ENCODE assay signal across 16 cellular contexts in genomic region chr22:17332109-17332508, GRCh38. TPM values are rescaled to one million over a fixed set of nuclear protein-coding genes. Genes with fewer than 3 reads are reported as not detected.
A peak's percentile ranks its signal among the peaks of the same experiment; 100 is the strongest.
DNase-seq lines count a peak whose midpoint lies in the region; ATAC-seq and TF ChIP-seq lines count a peak whose summit lies in the region.
"Had no signal": no experiment of that assay in that cellular context is flagged by ENCODE, and none has a peak within 500 bp of the region (broad histone marks: within the 10 kb centered on the region; RNA-seq: fewer than 3 reads in every experiment).

No MANE protein-coding gene starts in this region.

- no peaks in the 10 kb centered on the region for H3K36me3 Mint-ChIP-seq in activated naive CD4-positive, alpha-beta T cell treated with anti-CD3 and anti-CD28 coated beads, Interleukin-2, amount 50 U/mL, for 24 hours
- H3K36me3 Mint-ChIP-seq in activated naive CD4-positive, alpha-beta T cell treated with anti-CD3 and anti-CD28 coated beads, Interleukin-2, amount 10 ng/mL, durations not matched to agents 7 days and 5 days: no peaks in the 10 kb centered on the region
- H3K36me3 Mint-ChIP-seq in chondrocyte (ENCODE audit: low read depth): no peaks in the 10 kb centered on the region
- H3K36me3 Mint-ChIP-seq in neural progenitor cell: no peaks in the 10 kb centered on the region

- no peak overlapping the region for H3K27ac ChIP-seq in HEK293 (ENCODE audit: extremely low read depth, low read depth, low read length)
- no peak overlapping the region for H3K27ac ChIP-seq in neural progenitor cell
- H3K27ac ChIP-seq: 22Rv1, A549, C4-2B had no signal

- ATAC-seq in HG02973 (IDR thresholded peaks at IDR 0.05; ENCODE audit: unreplicated experiment): no peak
- ATAC-seq: A549 had no signal

- H3K4me1 ChIP-seq in HEK293 (ENCODE audit: control insufficient read depth, insufficient read depth, low read length) (no peaks in the 10 kb centered on the region), neural progenitor cell (peaks cover 4% of the 10 kb centered on the region)
- H3K4me1 ChIP-seq: A549, Caco-2 had no signal

- intact Hi-C loops in posterior cingulate gyrus (cut with DNase I): no loop called here

- TF ChIP-seq CTCF in HEK293 (tag by site-specific recombination; IDR thresholded peaks at IDR 0.05) (no peak), chondrocyte (IDR thresholded peaks at IDR 0.05) (no peak), neural progenitor cell (IDR thresholded peaks at IDR 0.05) (no peak)

- DNase-seq in activated naive CD4-positive, alpha-beta T cell treated with anti-CD3 and anti-CD28 coated beads, Interleukin-2, amount 10 ng/mL, durations not matched to agents 7 days and 5 days: no peak
- DNase-seq in chondrocyte (ENCODE audit: low spot score): peak; percentile 43
- no peak for DNase-seq in neural progenitor cell (ENCODE audit: low spot score)
- DNase-seq in SKM-1 treated with dmso at 0.1 percent for 144 hours (lab: John Stamatoyannopoulos, UW; ENCODE audit: unreplicated experiment): no peak
- DNase-seq in posterior cingulate gyrus: no peak
- DNase-seq: AML-193; Caco-2; CD4-positive, alpha-beta T cell; GDM1; H9 had no signal

- H3K27ac Mint-ChIP-seq in activated naive CD4-positive, alpha-beta T cell treated with anti-CD3 and anti-CD28 coated beads, Interleukin-2, amount 50 U/mL, for 24 hours: peak overlapping the region; percentile 51
- no peak overlapping the region for H3K27ac Mint-ChIP-seq in activated naive CD4-positive, alpha-beta T cell treated with anti-CD3 and anti-CD28 coated beads, Interleukin-2, amount 10 ng/mL, durations not matched to agents 7 days and 5 days
- H3K27ac Mint-ChIP-seq in chondrocyte (ENCODE audit: unreplicated experiment) (no peak overlapping the region), neural progenitor cell (no peak overlapping the region)
- H3K27ac Mint-ChIP-seq: CD4-positive, alpha-beta T cell had no signal

- no peaks in the 10 kb centered on the region for H3K27me3 ChIP-seq in neural progenitor cell

- no peaks in the 10 kb centered on the region for H3K9me3 Mint-ChIP-seq in activated naive CD4-positive, alpha-beta T cell treated with anti-CD3 and anti-CD28 coated beads, Interleukin-2, amount 50 U/mL, for 24 hours
- no peaks in the 10 kb centered on the region for H3K9me3 Mint-ChIP-seq in activated naive CD4-positive, alpha-beta T cell treated with anti-CD3 and anti-CD28 coated beads, Interleukin-2, amount 10 ng/mL, durations not matched to agents 7 days and 5 days
- no peaks in the 10 kb centered on the region for H3K9me3 Mint-ChIP-seq in chondrocyte (ENCODE audit: low read depth)
- no peaks in the 10 kb centered on the region for H3K9me3 Mint-ChIP-seq in neural progenitor cell
- H3K9me3 Mint-ChIP-seq: CD4-positive, alpha-beta T cell; H9 had no signal

- H4K20me1 ChIP-seq in neural progenitor cell (ENCODE audit: low read depth): no peaks in the 10 kb centered on the region

- H3K4me2 ChIP-seq in neural progenitor cell: no peak overlapping the region
- H3K4me2 ChIP-seq: A549 had no signal

- H3K9me3 ChIP-seq in HEK293 (ENCODE audit: control insufficient read depth, insufficient read depth, low read depth, low read length) (no peaks in the 10 kb centered on the region), neural progenitor cell (ENCODE audit: low read depth) (no peaks in the 10 kb centered on the region)
- H3K9me3 ChIP-seq: A549, Caco-2 had no signal

- H3K79me2 ChIP-seq in neural progenitor cell (ENCODE audit: low read depth): no peaks in the 10 kb centered on the region

- CTCF ChIA-PET in activated naive CD4-positive, alpha-beta T cell treated with anti-CD3 and anti-CD28 coated beads, Interleukin-2, amount 10 ng/mL, durations not matched to agents 7 days and 5 days (lab: Charles Lee): no interaction called here
- CTCF ChIA-PET in HEK293 (lab: Yijun Ruan, JAX): no interaction called here

- POLR2A ChIA-PET in HEK293 (lab: Yijun Ruan, JAX): no interaction called here

- H3K27me3 Mint-ChIP-seq in activated naive CD4-positive, alpha-beta T cell treated with anti-CD3 and anti-CD28 coated beads, Interleukin-2, amount 50 U/mL, for 24 hours: no peaks in the 10 kb centered on the region
- peaks cover 11% of the 10 kb centered on the region for H3K27me3 Mint-ChIP-seq in activated naive CD4-positive, alpha-beta T cell treated with anti-CD3 and anti-CD28 coated beads, Interleukin-2, amount 10 ng/mL, durations not matched to agents 7 days and 5 days
- peaks cover 5% of the 10 kb centered on the region for H3K27me3 Mint-ChIP-seq in chondrocyte (ENCODE audit: low read depth)
- H3K27me3 Mint-ChIP-seq in neural progenitor cell (ENCODE audit: insufficient read depth, low read depth): peaks cover 4% of the 10 kb centered on the region
- H3K27me3 Mint-ChIP-seq: CD4-positive, alpha-beta T cell had no signal

- no peaks in the 10 kb centered on the region for H3K4me1 Mint-ChIP-seq in activated naive CD4-positive, alpha-beta T cell treated with anti-CD3 and anti-CD28 coated beads, Interleukin-2, amount 50 U/mL, for 24 hours
- H3K4me1 Mint-ChIP-seq in activated naive CD4-positive, alpha-beta T cell treated with anti-CD3 and anti-CD28 coated beads, Interleukin-2, amount 10 ng/mL, durations not matched to agents 7 days and 5 days: no peaks in the 10 kb centered on the region
- no peaks in the 10 kb centered on the region for H3K4me1 Mint-ChIP-seq in chondrocyte (ENCODE audit: low read depth)
- H3K4me1 Mint-ChIP-seq in neural progenitor cell: peaks cover 6% of the 10 kb centered on the region

- no peak overlapping the region for H3K4me3 ChIP-seq in HEK293 (ENCODE audit: low read depth, low read length)
- H3K4me3 ChIP-seq in neural progenitor cell: no peak overlapping the region
- H3K4me3 ChIP-seq: A549 had no signal

- H3K4me3 Mint-ChIP-seq in activated naive CD4-positive, alpha-beta T cell treated with anti-CD3 and anti-CD28 coated beads, Interleukin-2, amount 50 U/mL, for 24 hours: no peak overlapping the region
- H3K4me3 Mint-ChIP-seq in activated naive CD4-positive, alpha-beta T cell treated with anti-CD3 and anti-CD28 coated beads, Interleukin-2, amount 10 ng/mL, durations not matched to agents 7 days and 5 days: no peak overlapping the region
- H3K4me3 Mint-ChIP-seq in chondrocyte (ENCODE audit: unreplicated experiment): no peak overlapping the region
- no peak overlapping the region for H3K4me3 Mint-ChIP-seq in neural progenitor cell
- H3K4me3 Mint-ChIP-seq: CD4-positive, alpha-beta T cell had no signal

- no peaks in the 10 kb centered on the region for H3F3A ChIP-seq in neural progenitor cell (ENCODE audit: low read depth)

- peak overlapping the region; percentile 87 for H2AFZ ChIP-seq in neural progenitor cell (replicated peaks)

- no peak overlapping the region for H3K9ac ChIP-seq in neural progenitor cell

- no peaks in the 10 kb centered on the region for H3K36me3 ChIP-seq in HEK293 (ENCODE audit: control insufficient read depth in 2 of 2, insufficient read depth in 1 of 2, low read length in 2 of 2)
- H3K36me3 ChIP-seq in neural progenitor cell: no peaks in the 10 kb centered on the region

TF ChIP-seq in HEK293, 187 proteins besides CTCF, POLR2A, EP300 and RAD21:
- TF ChIP-seq ZSCAN16 (tag by site-specific recombination; IDR thresholded peaks at IDR 0.05) (no peak), ZNF701 (tag by site-specific recombination; IDR thresholded peaks at IDR 0.05) (no peak), SP3 (tag by site-specific recombination; IDR thresholded peaks at IDR 0.05) (no peak)
- TF ChIP-seq, protein P1, sequence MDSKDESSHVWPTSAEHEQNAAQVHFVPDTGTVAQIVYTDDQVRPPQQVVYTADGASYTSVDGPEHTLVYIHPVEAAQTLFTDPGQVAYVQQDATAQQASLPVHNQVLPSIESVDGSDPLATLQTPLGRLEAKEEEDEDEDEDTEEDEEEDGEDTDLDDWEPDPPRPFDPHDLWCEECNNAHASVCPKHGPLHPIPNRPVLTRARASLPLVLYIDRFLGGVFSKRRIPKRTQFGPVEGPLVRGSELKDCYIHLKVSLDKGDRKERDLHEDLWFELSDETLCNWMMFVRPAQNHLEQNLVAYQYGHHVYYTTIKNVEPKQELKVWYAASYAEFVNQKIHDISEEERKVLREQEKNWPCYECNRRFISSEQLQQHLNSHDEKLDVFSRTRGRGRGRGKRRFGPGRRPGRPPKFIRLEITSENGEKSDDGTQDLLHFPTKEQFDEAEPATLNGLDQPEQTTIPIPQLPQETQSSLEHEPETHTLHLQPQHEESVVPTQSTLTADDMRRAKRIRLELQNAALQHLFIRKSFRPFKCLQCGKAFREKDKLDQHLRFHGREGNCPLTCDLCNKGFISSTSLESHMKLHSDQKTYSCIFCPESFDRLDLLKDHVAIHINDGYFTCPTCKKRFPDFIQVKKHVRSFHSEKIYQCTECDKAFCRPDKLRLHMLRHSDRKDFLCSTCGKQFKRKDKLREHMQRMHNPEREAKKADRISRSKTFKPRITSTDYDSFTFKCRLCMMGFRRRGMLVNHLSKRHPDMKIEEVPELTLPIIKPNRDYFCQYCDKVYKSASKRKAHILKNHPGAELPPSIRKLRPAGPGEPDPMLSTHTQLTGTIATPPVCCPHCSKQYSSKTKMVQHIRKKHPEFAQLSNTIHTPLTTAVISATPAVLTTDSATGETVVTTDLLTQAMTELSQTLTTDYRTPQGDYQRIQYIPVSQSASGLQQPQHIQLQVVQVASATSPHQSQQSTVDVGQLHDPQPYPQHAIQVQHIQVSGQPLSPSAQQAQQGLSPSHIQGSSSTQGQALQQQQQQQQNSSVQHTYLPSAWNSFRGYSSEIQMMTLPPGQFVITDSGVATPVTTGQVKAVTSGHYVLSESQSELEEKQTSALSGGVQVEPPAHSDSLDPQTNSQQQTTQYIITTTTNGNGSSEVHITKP (tag by site-specific recombination; IDR thresholded peaks at IDR 0.05): peak; percentile 54

RNA-seq across cellular contexts. Expression of gene CECR2, which starts 37.2 kb away (rescaled TPM):
- total RNA-seq in chondrocyte (0.15 to 0.20 TPM in 2 of 3 replicates, not detected in the other), neural progenitor cell (ENCODE audit: low replicate concordance) (67.8 and 72.8 TPM in 2 replicates)
- total RNA-seq: CD4-positive, alpha-beta T cell had no signal

Comparison
In these comparisons a context has a peak if more than half of its experiments do, and no peak if none do; other contexts are left out.
1. RNA of gene CECR2, which starts 37.2 kb away (total RNA-seq): 67.8 to 72.8 TPM in neural progenitor cell; 0.15 to 0.20 TPM in chondrocyte; every median in the first group is over 10 times any median in the second.